7 cellular contexts compared by ENCODE assay signal in genomic region chr1:155226910-155227260, GRCh38. TPM values are rescaled to one million over a fixed set of nuclear protein-coding genes. Genes with fewer than 3 reads are reported as not detected.
DNase-seq lines count a peak whose midpoint lies in the region; ATAC-seq, FAIRE-seq and TF ChIP-seq lines count a peak whose summit lies in the region.

No MANE protein-coding gene starts in this region.

- no peaks in the 10 kb centered on the region for H3K79me2 ChIP-seq in HepG2 (ENCODE audit: insufficient read depth, low read length)

- TF ChIP-seq EP300 in HepG2 (IDR thresholded peaks at IDR 0.05; ENCODE audit: low read depth in 2 of 2, low read length in 2 of 2) (no peak), HepG2 (CRISPR knock-in tag; IDR thresholded peaks at IDR 0.05; ENCODE audit: borderline replicate concordance) (no peak)

- H3K27ac ChIP-seq in SK-N-MC (peak overlapping the region; percentile 90), cingulate gyrus (ENCODE audit: low read depth, low read length) (peak overlapping the region; percentile 92), HepG2 (ENCODE audit: extremely low read length, insufficient read depth, low read length) (peak overlapping the region; percentile 66)

- CTCF ChIA-PET in HepG2 (lab: Yijun Ruan, JAX; ENCODE audit: low intra/inter-chr PET ratio, low total read pairs): interaction anchor here (1.9 to 2.0 kb wide), 2 partner anchors 20 to 50 kb away, joined by 6 to 12 read pairs; no protein-coding TSS in a partner anchor

- peak overlapping the region; percentile 77 for H3K9ac ChIP-seq in ES-I3 (ENCODE audit: low read depth, low read length)
- peak overlapping the region; percentile 93 for H3K9ac ChIP-seq in SK-N-MC (ENCODE audit: insufficient read length)
- H3K9ac ChIP-seq in HepG2 (ENCODE audit: insufficient read depth, low read depth, low read length): peak overlapping the region; percentile 72

- ATAC-seq in HepG2: peak; percentile 79
- ATAC-seq in GM21390 (IDR thresholded peaks at IDR 0.05; ENCODE audit: unreplicated experiment): no peak

- in situ Hi-C loops in HepG2 (cut with HindIII; ENCODE audit: extremely low pct_ligation_motif_present, low pct_unique_long_range_greater_than_20kb): no loop called here

- intact Hi-C loops in HepG2 (cut with micrococcal nuclease; ENCODE audit: unreplicated experiment): loop anchor here (1.0 kb wide), 2 partner anchors 20 to 51 kb away; partner anchors contain the start of gene THBS3

- BruUV-seq in HepG2 (replicated peaks; lab: Mats Ljungman, UMichigan): TSS peak; percentile 93

- no peak for TF ChIP-seq CTCF in HepG2 (CRISPR knock-in tag; IDR thresholded peaks at IDR 0.05)

- H3K36me3 ChIP-seq in ES-I3 (ENCODE audit: insufficient read depth, low read length) (no peaks in the 10 kb centered on the region), SK-N-MC (ENCODE audit: insufficient read depth, low read length) (no peaks in the 10 kb centered on the region), HepG2 (replicated peaks in 1 of 2; ENCODE audit: control insufficient read depth in 1 of 2, insufficient read depth in 2 of 2, low read length in 2 of 2) (no peaks in the 10 kb centered on the region)

- H3K9me3 ChIP-seq in ES-I3 (ENCODE audit: control insufficient read depth, insufficient read depth, low read length) (no peaks in the 10 kb centered on the region), SK-N-MC (ENCODE audit: low read depth, low read length) (no peaks in the 10 kb centered on the region), HepG2 (ENCODE audit: low read length) (no peaks in the 10 kb centered on the region)

- no peaks in the 10 kb centered on the region for H3K27me3 ChIP-seq in HepG2 (ENCODE audit: control insufficient read depth in 1 of 2, insufficient read depth in 2 of 2, low read length in 2 of 2)

- no peaks in the 10 kb centered on the region for H4K20me1 ChIP-seq in HepG2 (ENCODE audit: insufficient read depth, low read length)

- DNase-seq in HuH-7 (ENCODE audit: low spot score) (peak; percentile 47), SK-N-MC (ENCODE audit: low read depth, low spot score) (no peak), HepG2 (ENCODE audit: low spot score) (peak; percentile 38)
- peak; percentile 28 to 44 for DNase-seq in stimulated activated CD8-positive, alpha-beta memory T cell treated with anti-CD3 and anti-CD28 coated beads, Interleukin-7, amount 100 ng/mL, for 48 hours (ENCODE audit: extremely low read depth in 1 of 2, low read depth in 1 of 2)

- no peak for TF ChIP-seq POLR2A in HepG2 (IDR thresholded peaks at IDR 0.05; ENCODE audit: insufficient read depth in 1 of 2, low read depth in 2 of 2, low read length in 2 of 2)

- POLR2A ChIA-PET in HepG2 (lab: Yijun Ruan, JAX): interaction anchor here (0.6 to 1.8 kb wide), 6 partner anchors 17 to 223 kb away, joined by 3 to 10 read pairs (median 4); partner anchors contain the start of genes CLK2 and KRTCAP2

- no peak for FAIRE-seq in HepG2 (lab: Jason Lieb, UNC)

- peak overlapping the region; percentile 83 for H3K4me2 ChIP-seq in HepG2 (ENCODE audit: low read depth, low read length)

- under 1% methylated on average over 19 of the region's 19 CpGs for WGBS in HepG2 (ENCODE audit: low lambda C conversion rate)

- peak overlapping the region; percentile 90 for H3K4me3 ChIP-seq in SK-N-MC
- H3K4me3 ChIP-seq in HepG2 (replicated peaks in 1 of 3; ENCODE audit: insufficient read depth in 1 of 3, low read depth in 2 of 3, low read length in 3 of 3): peak overlapping the region; percentile 67 to 69 (median 69)

- H2AFZ ChIP-seq in HepG2 (ENCODE audit: low read length): peak overlapping the region; percentile 4

- peaks cover 22% of the 10 kb centered on the region for H3K4me1 ChIP-seq in ES-I3 (ENCODE audit: insufficient read depth, low read length)
- peaks cover 32% of the 10 kb centered on the region for H3K4me1 ChIP-seq in HepG2 (ENCODE audit: insufficient read depth, low read length)

- no peak for TF ChIP-seq RAD21 in HepG2 (CRISPR knock-in tag; IDR thresholded peaks at IDR 0.05)

RNA-seq across cellular contexts. Expression of gene MTX1, which starts 18.4 kb away (rescaled TPM):
- total RNA-seq in HepG2 (2016; rRNA removed; fragmentation: Illumina TruSeq; extraction: Trizol): 64.5 and 71.5 TPM in 2 replicates
- 20.6 and 22.4 TPM in 2 replicates for total RNA-seq in HepG2 (2016; cell fraction: cytosol; rRNA removed; fragmentation: Illumina TruSeq; extraction: Trizol; ENCODE audit: low read depth)
- total RNA-seq in HepG2 (2016; cell fraction: insoluble cytoplasmic fraction; rRNA removed; fragmentation: Illumina TruSeq; extraction: Trizol): 65.0 and 76.3 TPM in 2 replicates
- total RNA-seq in HepG2 (2016; cell fraction: membrane; rRNA removed; fragmentation: Illumina TruSeq; extraction: Trizol): 23.2 and 26.5 TPM in 2 replicates
- total RNA-seq in HepG2 (2016; cell fraction: nucleus; rRNA removed; fragmentation: Illumina TruSeq; extraction: Trizol): 35.2 and 36.8 TPM in 2 replicates
- polyA plus RNA-seq in HepG2 (2011; rRNA removed): 72.6 and 85.1 TPM in 2 replicates
- 61.1 and 90.3 TPM in 2 replicates for polyA plus RNA-seq in HepG2 (2011; cell fraction: cytosol; rRNA removed)
- polyA plus RNA-seq in HepG2 (2011; cell fraction: nucleus; rRNA removed): 55.1 and 59.0 TPM in 2 replicates
- polyA plus RNA-seq in HepG2 (2012): 37.3 and 38.1 TPM in 2 replicates
- 25.0 and 25.6 TPM in 2 replicates for polyA plus RNA-seq in HepG2 (2016; cell fraction: cytosol; fragmentation: Illumina TruSeq; extraction: Trizol; ENCODE audit: low read depth)
- 73.9 and 74.4 TPM in 2 replicates for polyA plus RNA-seq in HepG2 (2016; cell fraction: insoluble cytoplasmic fraction; fragmentation: Illumina TruSeq; extraction: Trizol; ENCODE audit: low read depth)
- polyA plus RNA-seq in HepG2 (2016; cell fraction: membrane; fragmentation: Illumina TruSeq; extraction: Trizol; ENCODE audit: low read depth): 19.9 and 21.6 TPM in 2 replicates
- 49.3 and 57.4 TPM in 2 replicates for polyA plus RNA-seq in HepG2 (2016; cell fraction: nucleus; fragmentation: Illumina TruSeq; extraction: Trizol; ENCODE audit: insufficient read depth, low read depth)
- 129 and 176 TPM in 2 replicates for polyA minus RNA-seq in HepG2 (2011; rRNA and poly(A)+ RNA removed; ENCODE audit: low replicate concordance)
- 27.0 and 36.4 TPM in 2 replicates for polyA minus RNA-seq in HepG2 (2011; cell fraction: cytosol; rRNA and poly(A)+ RNA removed)
- 23.9 and 27.6 TPM in 2 replicates for polyA minus RNA-seq in HepG2 (2011; cell fraction: nucleus; rRNA and poly(A)+ RNA removed)

RNA-seq across cellular contexts. Expression of gene THBS3, which starts 19.2 kb away (rescaled TPM):
- total RNA-seq in HepG2 (2016; rRNA removed; fragmentation: Illumina TruSeq; extraction: Trizol): 0.39 and 0.86 TPM in 2 replicates
- total RNA-seq in HepG2 (2016; cell fraction: cytosol; rRNA removed; fragmentation: Illumina TruSeq; extraction: Trizol; ENCODE audit: low read depth): 0.30 TPM in 1 of 2 replicates, not detected in the other
- 0.77 and 0.95 TPM in 2 replicates for total RNA-seq in HepG2 (2016; cell fraction: insoluble cytoplasmic fraction; rRNA removed; fragmentation: Illumina TruSeq; extraction: Trizol)
- 0.22 and 0.45 TPM in 2 replicates for total RNA-seq in HepG2 (2016; cell fraction: membrane; rRNA removed; fragmentation: Illumina TruSeq; extraction: Trizol)
- total RNA-seq in HepG2 (2016; cell fraction: nucleus; rRNA removed; fragmentation: Illumina TruSeq; extraction: Trizol): 0.94 and 1.8 TPM in 2 replicates
- 3.6 and 4.4 TPM in 2 replicates for polyA plus RNA-seq in HepG2 (2011; rRNA removed)
- 1.5 and 1.8 TPM in 2 replicates for polyA plus RNA-seq in HepG2 (2011; cell fraction: cytosol; rRNA removed)
- polyA plus RNA-seq in HepG2 (2011; cell fraction: nucleus; rRNA removed): 19.9 and 26.8 TPM in 2 replicates
- polyA plus RNA-seq in HepG2 (2012): 2.1 and 2.4 TPM in 2 replicates
- 0.14 and 0.26 TPM in 2 replicates for polyA plus RNA-seq in HepG2 (2016; cell fraction: cytosol; fragmentation: Illumina TruSeq; extraction: Trizol; ENCODE audit: low read depth)
- polyA plus RNA-seq in HepG2 (2016; cell fraction: insoluble cytoplasmic fraction; fragmentation: Illumina TruSeq; extraction: Trizol; ENCODE audit: low read depth): 0.29 and 0.60 TPM in 2 replicates
- 0.10 and 0.31 TPM in 2 replicates for polyA plus RNA-seq in HepG2 (2016; cell fraction: membrane; fragmentation: Illumina TruSeq; extraction: Trizol; ENCODE audit: low read depth)
- polyA plus RNA-seq in HepG2 (2016; cell fraction: nucleus; fragmentation: Illumina TruSeq; extraction: Trizol; ENCODE audit: insufficient read depth, low read depth): 3.1 and 4.9 TPM in 2 replicates
- polyA minus RNA-seq in HepG2 (2011; rRNA and poly(A)+ RNA removed; ENCODE audit: low replicate concordance): 2.9 and 6.9 TPM in 2 replicates
- polyA minus RNA-seq in HepG2 (2011; cell fraction: cytosol; rRNA and poly(A)+ RNA removed): 1.4 and 1.5 TPM in 2 replicates
- 2.7 and 3.4 TPM in 2 replicates for polyA minus RNA-seq in HepG2 (2011; cell fraction: nucleus; rRNA and poly(A)+ RNA removed)

RNA-seq across cellular contexts. Expression of gene ENTREP3, which starts 28.4 kb away (rescaled TPM):
- total RNA-seq in HepG2 (2016; rRNA removed; fragmentation: Illumina TruSeq; extraction: Trizol): 4.1 and 6.2 TPM in 2 replicates
- total RNA-seq in HepG2 (2016; cell fraction: cytosol; rRNA removed; fragmentation: Illumina TruSeq; extraction: Trizol; ENCODE audit: low read depth): 3.6 and 4.8 TPM in 2 replicates
- 3.2 and 5.5 TPM in 2 replicates for total RNA-seq in HepG2 (2016; cell fraction: insoluble cytoplasmic fraction; rRNA removed; fragmentation: Illumina TruSeq; extraction: Trizol)
- total RNA-seq in HepG2 (2016; cell fraction: membrane; rRNA removed; fragmentation: Illumina TruSeq; extraction: Trizol): 12.9 and 13.0 TPM in 2 replicates
- 6.9 and 8.6 TPM in 2 replicates for total RNA-seq in HepG2 (2016; cell fraction: nucleus; rRNA removed; fragmentation: Illumina TruSeq; extraction: Trizol)
- polyA plus RNA-seq in HepG2 (2011; rRNA removed): 9.9 and 11.9 TPM in 2 replicates
- 7.8 and 10.3 TPM in 2 replicates for polyA plus RNA-seq in HepG2 (2011; cell fraction: cytosol; rRNA removed)
- polyA plus RNA-seq in HepG2 (2011; cell fraction: nucleus; rRNA removed): 18.3 and 21.0 TPM in 2 replicates
- 18.4 and 22.0 TPM in 2 replicates for polyA plus RNA-seq in HepG2 (2012)
- 22.1 and 24.0 TPM in 2 replicates for polyA plus RNA-seq in HepG2 (2016; cell fraction: cytosol; fragmentation: Illumina TruSeq; extraction: Trizol; ENCODE audit: low read depth)
- polyA plus RNA-seq in HepG2 (2016; cell fraction: insoluble cytoplasmic fraction; fragmentation: Illumina TruSeq; extraction: Trizol; ENCODE audit: low read depth): 19.7 and 25.6 TPM in 2 replicates
- polyA plus RNA-seq in HepG2 (2016; cell fraction: membrane; fragmentation: Illumina TruSeq; extraction: Trizol; ENCODE audit: low read depth): 49.9 and 57.1 TPM in 2 replicates
- polyA plus RNA-seq in HepG2 (2016; cell fraction: nucleus; fragmentation: Illumina TruSeq; extraction: Trizol; ENCODE audit: insufficient read depth, low read depth): 28.1 and 33.5 TPM in 2 replicates
- 7.5 and 12.8 TPM in 2 replicates for polyA minus RNA-seq in HepG2 (2011; rRNA and poly(A)+ RNA removed; ENCODE audit: low replicate concordance)
- polyA minus RNA-seq in HepG2 (2011; cell fraction: cytosol; rRNA and poly(A)+ RNA removed): 8.1 and 9.3 TPM in 2 replicates
- polyA minus RNA-seq in HepG2 (2011; cell fraction: nucleus; rRNA and poly(A)+ RNA removed): 3.7 and 4.4 TPM in 2 replicates

RNA-seq across cellular contexts. Expression of gene SCAMP3, which starts 35.3 kb away (rescaled TPM):
- 27.0 and 46.8 TPM in 2 replicates for total RNA-seq in HepG2 (2016; rRNA removed; fragmentation: Illumina TruSeq; extraction: Trizol)
- total RNA-seq in HepG2 (2016; cell fraction: cytosol; rRNA removed; fragmentation: Illumina TruSeq; extraction: Trizol; ENCODE audit: low read depth): 16.4 and 20.0 TPM in 2 replicates
- 29.6 and 44.4 TPM in 2 replicates for total RNA-seq in HepG2 (2016; cell fraction: insoluble cytoplasmic fraction; rRNA removed; fragmentation: Illumina TruSeq; extraction: Trizol)
- total RNA-seq in HepG2 (2016; cell fraction: membrane; rRNA removed; fragmentation: Illumina TruSeq; extraction: Trizol): 22.9 and 28.4 TPM in 2 replicates
- total RNA-seq in HepG2 (2016; cell fraction: nucleus; rRNA removed; fragmentation: Illumina TruSeq; extraction: Trizol): 37.1 and 38.5 TPM in 2 replicates
- 83.3 and 92.5 TPM in 2 replicates for polyA plus RNA-seq in HepG2 (2011; rRNA removed)
- polyA plus RNA-seq in HepG2 (2011; cell fraction: cytosol; rRNA removed): 94.5 and 95.0 TPM in 2 replicates
- 74.3 and 75.6 TPM in 2 replicates for polyA plus RNA-seq in HepG2 (2011; cell fraction: nucleus; rRNA removed)
- 30.4 and 37.1 TPM in 2 replicates for polyA plus RNA-seq in HepG2 (2012)
- polyA plus RNA-seq in HepG2 (2016; cell fraction: cytosol; fragmentation: Illumina TruSeq; extraction: Trizol; ENCODE audit: low read depth): 28.3 and 28.6 TPM in 2 replicates
- polyA plus RNA-seq in HepG2 (2016; cell fraction: insoluble cytoplasmic fraction; fragmentation: Illumina TruSeq; extraction: Trizol; ENCODE audit: low read depth): 45.8 and 52.3 TPM in 2 replicates
- polyA plus RNA-seq in HepG2 (2016; cell fraction: membrane; fragmentation: Illumina TruSeq; extraction: Trizol; ENCODE audit: low read depth): 37.1 and 38.2 TPM in 2 replicates
- polyA plus RNA-seq in HepG2 (2016; cell fraction: nucleus; fragmentation: Illumina TruSeq; extraction: Trizol; ENCODE audit: insufficient read depth, low read depth): 82.5 and 83.5 TPM in 2 replicates
- polyA minus RNA-seq in HepG2 (2011; rRNA and poly(A)+ RNA removed; ENCODE audit: low replicate concordance): 118 and 271 TPM in 2 replicates
- 33.3 and 39.4 TPM in 2 replicates for polyA minus RNA-seq in HepG2 (2011; cell fraction: cytosol; rRNA and poly(A)+ RNA removed)
- polyA minus RNA-seq in HepG2 (2011; cell fraction: nucleus; rRNA and poly(A)+ RNA removed): 16.9 and 21.4 TPM in 2 replicates

RNA-seq across cellular contexts. Expression of gene CLK2, which starts 46.4 kb away (rescaled TPM):
- total RNA-seq in HepG2 (2016; rRNA removed; fragmentation: Illumina TruSeq; extraction: Trizol): 10.1 and 20.1 TPM in 2 replicates
- total RNA-seq in HepG2 (2016; cell fraction: cytosol; rRNA removed; fragmentation: Illumina TruSeq; extraction: Trizol; ENCODE audit: low read depth): 8.5 and 11.8 TPM in 2 replicates
- 10.6 and 19.2 TPM in 2 replicates for total RNA-seq in HepG2 (2016; cell fraction: insoluble cytoplasmic fraction; rRNA removed; fragmentation: Illumina TruSeq; extraction: Trizol)
- total RNA-seq in HepG2 (2016; cell fraction: membrane; rRNA removed; fragmentation: Illumina TruSeq; extraction: Trizol): 9.3 and 12.0 TPM in 2 replicates
- total RNA-seq in HepG2 (2016; cell fraction: nucleus; rRNA removed; fragmentation: Illumina TruSeq; extraction: Trizol): 23.9 and 32.6 TPM in 2 replicates
- polyA plus RNA-seq in HepG2 (2011; rRNA removed): 73.5 and 74.0 TPM in 2 replicates
- polyA plus RNA-seq in HepG2 (2011; cell fraction: cytosol; rRNA removed): 23.9 and 24.4 TPM in 2 replicates
- polyA plus RNA-seq in HepG2 (2011; cell fraction: nucleus; rRNA removed): 317 and 392 TPM in 2 replicates
- polyA plus RNA-seq in HepG2 (2012): 31.3 and 32.7 TPM in 2 replicates
- polyA plus RNA-seq in HepG2 (2016; cell fraction: cytosol; fragmentation: Illumina TruSeq; extraction: Trizol; ENCODE audit: low read depth): 3.0 and 3.3 TPM in 2 replicates
- polyA plus RNA-seq in HepG2 (2016; cell fraction: insoluble cytoplasmic fraction; fragmentation: Illumina TruSeq; extraction: Trizol; ENCODE audit: low read depth): 15.8 and 17.9 TPM in 2 replicates
- 7.6 TPM in 2 replicates for polyA plus RNA-seq in HepG2 (2016; cell fraction: membrane; fragmentation: Illumina TruSeq; extraction: Trizol; ENCODE audit: low read depth)
- 110 and 120 TPM in 2 replicates for polyA plus RNA-seq in HepG2 (2016; cell fraction: nucleus; fragmentation: Illumina TruSeq; extraction: Trizol; ENCODE audit: insufficient read depth, low read depth)
- 47.2 and 97.7 TPM in 2 replicates for polyA minus RNA-seq in HepG2 (2011; rRNA and poly(A)+ RNA removed; ENCODE audit: low replicate concordance)
- polyA minus RNA-seq in HepG2 (2011; cell fraction: cytosol; rRNA and poly(A)+ RNA removed): 12.4 and 13.9 TPM in 2 replicates
- 94.1 and 94.6 TPM in 2 replicates for polyA minus RNA-seq in HepG2 (2011; cell fraction: nucleus; rRNA and poly(A)+ RNA removed)
